8 cellular contexts compared by ENCODE assay signal in genomic region chr20:16574656-16575355, GRCh38. TPM values are rescaled to one million over a fixed set of nuclear protein-coding genes. Genes with fewer than 3 reads are reported as not detected.
A peak's percentile ranks its signal among the peaks of the same experiment; 100 is the strongest.
DNase-seq lines count a peak whose midpoint lies in the region; ATAC-seq and TF ChIP-seq lines count a peak whose summit lies in the region.

No MANE protein-coding gene starts in this region.

- CTCF ChIA-PET in CD4-positive, alpha-beta T cell (lab: Charles Lee): no interaction called here

- no peaks in the 10 kb centered on the region for H3K36me3 Mint-ChIP-seq in CD4-positive, alpha-beta T cell (ENCODE audit: low read depth)
- no peaks in the 10 kb centered on the region for H3K36me3 Mint-ChIP-seq in nephron progenitor cell (ENCODE audit: low read depth)

- peak overlapping the region; percentile 92 for H3K4me3 Mint-ChIP-seq in CD4-positive, alpha-beta T cell
- H3K4me3 Mint-ChIP-seq in nephron progenitor cell: peak overlapping the region; percentile 84

- no peaks in the 10 kb centered on the region for H3K27me3 Mint-ChIP-seq in CD4-positive, alpha-beta T cell
- no peaks in the 10 kb centered on the region for H3K27me3 Mint-ChIP-seq in nephron progenitor cell (ENCODE audit: low read depth, poor library complexity)

- H3K9me3 ChIP-seq in CD4-positive, alpha-beta T cell (ENCODE audit: control insufficient read depth, low read length): no peaks in the 10 kb centered on the region

- TF ChIP-seq CTCF in CD4-positive, alpha-beta T cell (IDR thresholded peaks at IDR 0.05): no peak
- TF ChIP-seq CTCF in fibroblast of villous mesenchyme (IDR thresholded peaks at IDR 0.05; ENCODE audit: insufficient read depth, low read depth, low read length) (no peak), nephron progenitor cell (IDR thresholded peaks at IDR 0.05) (no peak)

- H3K9me3 Mint-ChIP-seq in CD4-positive, alpha-beta T cell: no peaks in the 10 kb centered on the region
- peaks cover 3% of the 10 kb centered on the region for H3K9me3 Mint-ChIP-seq in nephron progenitor cell

- peak; percentile 44 to 79 (median 68) for DNase-seq in CD4-positive, alpha-beta T cell
- DNase-seq in HPDE6-E6E7 (ENCODE audit: extremely low spot score) (peak; percentile 95), RPMI7951 (ENCODE audit: low read depth) (peak; percentile 92), fibroblast of villous mesenchyme (ENCODE audit: low read depth) (peak; percentile 76), nephron progenitor cell (peak; percentile 87)
- peak; percentile 60 for DNase-seq in activated effector memory CD4-positive, alpha-beta T cell treated with Interleukin-2 at 50 U/mL for 16 hours
- DNase-seq in stimulated activated naive CD4-positive, alpha-beta T cell (lab: John Stamatoyannopoulos, UW): peak; percentile 54 to 76 (median 65)

- H3K27me3 ChIP-seq in CD4-positive, alpha-beta T cell (ENCODE audit: control insufficient read depth, insufficient read depth, low read length): no peaks in the 10 kb centered on the region

- peaks cover 49% of the 10 kb centered on the region for H3K4me1 Mint-ChIP-seq in CD4-positive, alpha-beta T cell (ENCODE audit: low read depth)
- H3K4me1 Mint-ChIP-seq in nephron progenitor cell: peaks cover 63% of the 10 kb centered on the region

- intact Hi-C loops in CD4-positive, alpha-beta T cell (cut with DNase I, micrococcal nuclease): loop anchor here in 1 of 2 experiments (10.0 kb wide), 2 partner anchors 1110 to 1560 kb away; partner anchors contain the start of genes KAT14, PET117 and RRBP1

- ATAC-seq in CD4-positive, alpha-beta T cell (ENCODE audit: poor library complexity): peak; percentile 71
- ATAC-seq in GM19438 (IDR thresholded peaks at IDR 0.05; ENCODE audit: low read depth, unreplicated experiment): peak; percentile 66

- no peak overlapping the region for H3K27ac ChIP-seq in CD4-positive, alpha-beta T cell (ENCODE audit: low read depth, low read length)

- peak overlapping the region; percentile 51 for H3K27ac Mint-ChIP-seq in CD4-positive, alpha-beta T cell
- peak overlapping the region; percentile 55 for H3K27ac Mint-ChIP-seq in nephron progenitor cell

- H3K4me3 ChIP-seq in fibroblast of villous mesenchyme (ENCODE audit: low read depth, low read length): peak overlapping the region; percentile 65

- POLR2A ChIA-PET in CD4-positive, alpha-beta T cell (lab: Charles Lee): interaction anchor here (0.8 to 2.7 kb wide), 4 partner anchors 22 to 1933 kb away, joined by 3 to 19 read pairs (median 4); partner anchors contain the start of genes SEC23B and SNRPB2

RNA-seq across cellular contexts. Expression of gene KIF16B, which starts 1.6 kb away (rescaled TPM):
- 10 to 100 TPM; 10.2 to 11.5 TPM for total RNA-seq in CD4-positive, alpha-beta T cell
- total RNA-seq in RPMI7951 (2014; rRNA removed; shearing (Covaris generic)): 9.4 and 10.6 TPM in 2 replicates
- total RNA-seq in fibroblast of villous mesenchyme: 11.0 and 13.4 TPM in 2 replicates
